In the genomic region with DNA sequence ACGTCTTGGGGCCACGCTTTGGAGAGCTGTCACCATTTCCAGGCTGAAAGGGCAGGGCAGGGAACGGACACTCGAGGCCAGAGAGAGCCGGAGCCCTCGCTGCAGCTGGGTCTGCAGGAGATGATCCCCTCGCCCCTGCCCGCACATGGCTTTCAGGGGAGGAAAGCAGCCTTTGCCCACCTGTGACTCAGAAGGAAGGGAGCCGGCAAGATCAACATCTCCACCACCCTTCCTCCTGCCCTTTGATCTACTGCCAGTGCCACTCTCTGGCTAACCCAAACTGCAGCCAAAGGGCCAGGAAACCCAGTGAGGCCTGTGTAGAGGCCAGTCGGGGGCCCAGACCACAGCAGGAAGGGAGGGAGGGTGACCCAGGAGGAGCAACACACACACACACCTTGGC, we compare ENCODE assay signal across 18 cellular contexts.
DNase-seq lines count a peak whose midpoint lies in the region; ATAC-seq, FAIRE-seq and TF ChIP-seq lines count a peak whose summit lies in the region.
"Had no signal": no experiment of that assay in that cellular context is flagged by ENCODE, and none has a peak within 500 bp of the region (broad histone marks: within the 10 kb centered on the region; RNA-seq: fewer than 3 reads in every experiment).

No MANE protein-coding gene starts in this region.

- H3K9me3 Mint-ChIP-seq in glutamatergic neuron (ENCODE audit: unreplicated experiment), result no peaks in the 10 kb centered on the region
- H3K9me3 Mint-ChIP-seq: CD4-positive, alpha-beta memory T cell; GM23338 had no signal

- H2AK5ac ChIP-seq in neuronal stem cell (ENCODE audit: low read depth, low read length), result peak overlapping the region; percentile 60

- no peak for TF ChIP-seq RAD21 in HepG2 (CRISPR knock-in tag; IDR thresholded peaks at IDR 0.05)

- intact Hi-C loops in HepG2 (cut with micrococcal nuclease; ENCODE audit: unreplicated experiment) (no loop called here), right lobe of liver (cut with DNase I) (no loop called here)

- peaks cover 3% of the 10 kb centered on the region for H3K27me3 Mint-ChIP-seq in glutamatergic neuron (ENCODE audit: unreplicated experiment)

- H2AFZ ChIP-seq in HepG2 (ENCODE audit: low read length), result no peak overlapping the region
- H2AFZ ChIP-seq in neuronal stem cell (ENCODE audit: low read length), result no peak overlapping the region
- H2AFZ ChIP-seq: GM23338 had no signal

- no peak overlapping the region for H2BK5ac ChIP-seq in neuronal stem cell (ENCODE audit: low read length)

- H3K27ac ChIP-seq in HepG2 (ENCODE audit: extremely low read length, insufficient read depth, low read length) (no peak overlapping the region), right lobe of liver (no peak overlapping the region), neuronal stem cell (replicated peaks; ENCODE audit: low read length) (no peak overlapping the region)
- no peak overlapping the region for H3K27ac ChIP-seq in effector memory CD4-positive, alpha-beta T cell (ENCODE audit: insufficient read depth, low read length, poor library complexity, severe bottlenecking)
- H3K27ac ChIP-seq: A549, BLaER1 had no signal

- no peak for DNase-seq in HepG2 (ENCODE audit: low spot score)
- no peak for DNase-seq in right lobe of liver
- DNase-seq in glutamatergic neuron, result no peak
- DNase-seq in neuronal stem cell (ENCODE audit: low spot score), result no peak
- no peak for DNase-seq in NK-92 (lab: John Stamatoyannopoulos, UW; ENCODE audit: unreplicated experiment)
- no peak for DNase-seq in effector memory CD4-positive, alpha-beta T cell
- DNase-seq in foreskin melanocyte, result no peak
- DNase-seq: CD4-positive, alpha-beta memory T cell; DMS153; DMS79; GDM1; H7 had no signal

- no peak overlapping the region for H2BK120ac ChIP-seq in neuronal stem cell (ENCODE audit: low read depth, low read length)

- TF ChIP-seq CTCF in HepG2 (CRISPR knock-in tag; IDR thresholded peaks at IDR 0.05), result no peak
- TF ChIP-seq CTCF in right lobe of liver (IDR thresholded peaks at IDR 0.05), result no peak
- no peak for TF ChIP-seq CTCF in glutamatergic neuron (IDR thresholded peaks at IDR 0.05; ENCODE audit: partially characterized antibody, unreplicated experiment)

- peak overlapping the region; percentile 38 for H3K27ac Mint-ChIP-seq in glutamatergic neuron (ENCODE audit: unreplicated experiment)
- H3K27ac Mint-ChIP-seq: CD4-positive, alpha-beta memory T cell; GM23338 had no signal

- in situ Hi-C loops in HepG2 (cut with HindIII; ENCODE audit: extremely low pct_ligation_motif_present, low pct_unique_long_range_greater_than_20kb), result no loop called here

- H3K36me3 ChIP-seq in HepG2 (replicated peaks in 1 of 2; ENCODE audit: control insufficient read depth in 1 of 2, insufficient read depth in 2 of 2, low read length in 2 of 2), result no peaks in the 10 kb centered on the region
- H3K36me3 ChIP-seq in right lobe of liver, result no peaks in the 10 kb centered on the region
- H3K36me3 ChIP-seq in neuronal stem cell (replicated peaks in 1 of 2; ENCODE audit: control insufficient read depth in 2 of 2, insufficient read depth in 2 of 2, low read length in 2 of 2), result no peaks in the 10 kb centered on the region
- no peaks in the 10 kb centered on the region for H3K36me3 ChIP-seq in effector memory CD4-positive, alpha-beta T cell (ENCODE audit: control insufficient read depth, insufficient read depth, low read length)
- H3K36me3 ChIP-seq: BLaER1 had no signal

- no peak overlapping the region for H2BK15ac ChIP-seq in neuronal stem cell (ENCODE audit: low read length)

- H3K18ac ChIP-seq in neuronal stem cell (ENCODE audit: low read length), result peak overlapping the region; percentile 29

- H3K4me3 ChIP-seq in HepG2 (replicated peaks in 1 of 3; ENCODE audit: insufficient read depth in 1 of 3, low read depth in 2 of 3, low read length in 3 of 3) (no peak overlapping the region), right lobe of liver (no peak overlapping the region), neuronal stem cell (ENCODE audit: low read length in 2 of 2) (no peak overlapping the region)
- no peak overlapping the region for H3K4me3 ChIP-seq in effector memory CD4-positive, alpha-beta T cell (ENCODE audit: insufficient read depth, low read depth, low read length, poor library complexity, severe bottlenecking)
- H3K4me3 ChIP-seq: A549, BLaER1, GM23338 had no signal

- ATAC-seq in HepG2, result no peak; the same call in 2 of the 3 replicates
- no peak for ATAC-seq in right lobe of liver
- ATAC-seq: A549, GM23338 had no signal

- no peak overlapping the region for H4K8ac ChIP-seq in neuronal stem cell (ENCODE audit: low read depth, low read length)

- H3K79me2 ChIP-seq in HepG2 (ENCODE audit: insufficient read depth, low read length), result no peaks in the 10 kb centered on the region

- peak overlapping the region; percentile 47 for H3K23ac ChIP-seq in neuronal stem cell (ENCODE audit: low read depth, low read length, poor library complexity)

- POLR2A ChIA-PET in HepG2 (lab: Yijun Ruan, JAX), result no interaction called here

- no peaks in the 10 kb centered on the region for H3K9me3 ChIP-seq in HepG2 (ENCODE audit: low read length)
- H3K9me3 ChIP-seq in right lobe of liver, result no peaks in the 10 kb centered on the region
- no peaks in the 10 kb centered on the region for H3K9me3 ChIP-seq in neuronal stem cell (replicated peaks in 1 of 2; ENCODE audit: control insufficient read depth in 2 of 2, insufficient read depth in 1 of 2, low read depth in 1 of 2, low read length in 2 of 2)
- H3K9me3 ChIP-seq in effector memory CD4-positive, alpha-beta T cell (ENCODE audit: control insufficient read depth, low read length), result no peaks in the 10 kb centered on the region
- H3K9me3 ChIP-seq: A549, BLaER1 had no signal

- no peaks in the 10 kb centered on the region for H3K79me1 ChIP-seq in neuronal stem cell (ENCODE audit: low read depth, low read length)

- CTCF ChIA-PET in HepG2 (lab: Yijun Ruan, JAX; ENCODE audit: low intra/inter-chr PET ratio, low total read pairs), result no interaction called here

- no peak overlapping the region for H4K91ac ChIP-seq in neuronal stem cell (ENCODE audit: low read depth, low read length, poor library complexity)

- no TSS peak for BruUV-seq in HepG2 (replicated peaks; lab: Mats Ljungman, UMichigan)

- no peak overlapping the region for H3K4ac ChIP-seq in neuronal stem cell (ENCODE audit: low read length)

- no peaks in the 10 kb centered on the region for H3K27me3 ChIP-seq in HepG2 (ENCODE audit: control insufficient read depth in 1 of 2, insufficient read depth in 2 of 2, low read length in 2 of 2)
- no peaks in the 10 kb centered on the region for H3K27me3 ChIP-seq in right lobe of liver
- H3K27me3 ChIP-seq in neuronal stem cell (ENCODE audit: control insufficient read depth in 3 of 3, insufficient read depth in 3 of 3, low read depth in 1 of 3, low read length in 3 of 3), result no peaks in the 10 kb centered on the region
- H3K27me3 ChIP-seq in effector memory CD4-positive, alpha-beta T cell (replicated peaks; ENCODE audit: control insufficient read depth, insufficient read depth, low read length, poor library complexity, severe bottlenecking), result no peaks in the 10 kb centered on the region
- H3K27me3 ChIP-seq: BLaER1 had no signal

- TF ChIP-seq EP300 in HepG2 (IDR thresholded peaks at IDR 0.05; ENCODE audit: low read depth in 2 of 2, low read length in 2 of 2), result no peak
- TF ChIP-seq EP300 in HepG2 (CRISPR knock-in tag; IDR thresholded peaks at IDR 0.05; ENCODE audit: borderline replicate concordance), result no peak

- H3K4me1 ChIP-seq in HepG2 (ENCODE audit: insufficient read depth, low read length) (peaks cover 49% of the 10 kb centered on the region), right lobe of liver (no peaks in the 10 kb centered on the region), neuronal stem cell (ENCODE audit: control insufficient read depth in 2 of 2, insufficient read depth in 1 of 2, low read depth in 1 of 2, low read length in 2 of 2) (peaks cover 0 to 6% of the 10 kb centered on the region in 2 donors)
- H3K4me1 ChIP-seq in effector memory CD4-positive, alpha-beta T cell (ENCODE audit: control insufficient read depth, insufficient read depth, low read length, poor library complexity, severe bottlenecking), result no peaks in the 10 kb centered on the region

- FAIRE-seq in HepG2 (lab: Jason Lieb, UNC), result no peak
- FAIRE-seq: A549, GM12892, GM18507 had no signal

- no peak overlapping the region for H3K9ac ChIP-seq in HepG2 (ENCODE audit: insufficient read depth, low read depth, low read length)
- H3K9ac ChIP-seq in neuronal stem cell (ENCODE audit: low read depth, low read length, poor library complexity), result no peak overlapping the region
- H3K9ac ChIP-seq: BLaER1 had no signal

- 10% methylated on average over 1 of the region's 10 CpGs for whole genome bisulfite sequencing in HepG2 (ENCODE audit: low lambda C conversion rate)
- WGBS in right lobe of liver (ENCODE audit: insufficient coverage, low coverage, low lambda C conversion rate, missing lambda C conversion rate), result 82% methylated on average over 3 of the region's 10 CpGs
- WGBS in neuronal stem cell (ENCODE audit: extremely low coverage in 2 of 2, insufficient read length in 2 of 2, insufficient replicate concordance in 1 of 2), 2 donors, result no CpG with 5 or more reads among the region's 10 CpGs

- H3K4me2 ChIP-seq in HepG2 (ENCODE audit: low read depth, low read length) (peak overlapping the region; percentile 42), neuronal stem cell (ENCODE audit: insufficient read depth, low read length, poor library complexity, severe bottlenecking) (no peak overlapping the region)
- H3K4me2 ChIP-seq: A549, GM23338 had no signal

- H3K4me3 Mint-ChIP-seq in glutamatergic neuron (ENCODE audit: unreplicated experiment), result no peak overlapping the region
- H3K4me3 Mint-ChIP-seq: CD14-positive monocyte; CD4-positive, alpha-beta memory T cell; GM23338 had no signal

- no peak overlapping the region for H2BK12ac ChIP-seq in neuronal stem cell (ENCODE audit: low read length)

- H3K36me3 Mint-ChIP-seq in glutamatergic neuron (ENCODE audit: unreplicated experiment), result no peaks in the 10 kb centered on the region
- H3K36me3 Mint-ChIP-seq: CD14-positive monocyte; CD4-positive, alpha-beta memory T cell had no signal

- peaks cover 18% of the 10 kb centered on the region for H3K4me1 Mint-ChIP-seq in glutamatergic neuron (ENCODE audit: low read depth, unreplicated experiment)
- H3K4me1 Mint-ChIP-seq: CD14-positive monocyte had no signal

- no peaks in the 10 kb centered on the region for H4K20me1 ChIP-seq in HepG2 (ENCODE audit: insufficient read depth, low read length)
- H4K20me1 ChIP-seq: BLaER1 had no signal

- TF ChIP-seq POLR2A in HepG2 (IDR thresholded peaks at IDR 0.05; ENCODE audit: insufficient read depth in 1 of 2, low read depth in 2 of 2, low read length in 2 of 2) (no peak), right lobe of liver (IDR thresholded peaks at IDR 0.05) (no peak)

- H3K14ac ChIP-seq in neuronal stem cell (ENCODE audit: low read length), result peak overlapping the region; percentile 10

TF ChIP-seq in HepG2, 621 proteins besides CTCF, POLR2A, EP300 and RAD21 (continues in another document):
- TF ChIP-seq ZNF773 (CRISPR knock-in tag; IDR thresholded peaks at IDR 0.05; ENCODE audit: borderline replicate concordance), result no peak
- no peak for TF ChIP-seq ZNF160 (CRISPR knock-in tag; IDR thresholded peaks at IDR 0.05)
- no peak for TF ChIP-seq TCF7 (IDR thresholded peaks at IDR 0.05; ENCODE audit: low read depth)
- TF ChIP-seq ZNF558 (CRISPR knock-in tag; IDR thresholded peaks at IDR 0.05; ENCODE audit: borderline replicate concordance), result no peak
